In the genomic region with DNA sequence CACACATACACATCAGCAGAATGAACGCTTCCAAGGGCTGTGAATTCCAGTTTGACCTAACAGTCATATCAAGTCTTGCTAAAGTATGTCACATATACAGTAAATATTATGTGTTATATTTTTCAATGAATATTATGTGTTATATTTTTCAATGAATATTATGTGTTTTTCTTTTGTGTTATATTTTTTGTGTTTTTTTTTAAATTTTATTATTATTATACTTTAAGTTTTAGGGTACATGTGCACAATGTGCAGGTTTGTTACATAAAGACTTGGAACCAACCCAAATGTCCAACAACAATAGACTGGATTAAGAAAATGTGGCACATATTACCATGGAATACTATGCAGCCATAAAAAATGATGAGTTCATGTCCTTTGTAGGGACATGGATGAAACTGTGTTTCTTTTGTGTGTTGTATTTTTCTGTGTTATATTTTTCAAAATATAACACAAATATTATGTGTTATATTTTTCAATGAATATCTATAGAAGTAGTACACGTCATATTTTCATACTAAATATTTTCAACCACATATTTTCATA, we compare ENCODE assay signal across 23 cellular contexts. TPM values are rescaled to one million over a fixed set of nuclear protein-coding genes. Genes with fewer than 3 reads are reported as not detected.
DNase-seq lines count a peak whose midpoint lies in the region; ATAC-seq, FAIRE-seq and TF ChIP-seq lines count a peak whose summit lies in the region.
"Had no signal": no experiment of that assay in that cellular context is flagged by ENCODE, and none has a peak within 500 bp of the region (broad histone marks: within the 10 kb centered on the region; RNA-seq: fewer than 3 reads in every experiment).

No MANE protein-coding gene starts in this region.

- H3K27me3 Mint-ChIP-seq in WTC11 (ENCODE audit: low read depth), result 0 out of 2 replicates have a peak, but pooled peaks cover 3% of the 10 kb centered on the region
- H3K27me3 Mint-ChIP-seq: CD4-positive, alpha-beta T cell; CD8-positive, alpha-beta memory T cell had no signal

- CTCF ChIA-PET in WTC11 (lab: Charles Lee), result no interaction called here

- DNase-seq in WTC11 (ENCODE audit: low spot score) (no peak), frontal cortex (ENCODE audit: low spot score in 2 of 2) (no peak), heart left ventricle (no peak)
- no peak for DNase-seq in effector CD4-positive, alpha-beta T cell
- DNase-seq: 8988T; ACHN; AML-193; BE2C; Calu3; CD4-positive, alpha-beta T cell; CD8-positive, alpha-beta memory T cell; DMS53; DMS79 treated with DMSO at 0.1 percent for 48 hours; GM23248; H7; HCEC 1CT had no signal

- peak; percentile 15 for FAIRE-seq in G401.6 (lab: Jason Lieb, UNC)
- FAIRE-seq in frontal cortex (lab: Jason Lieb, UNC), result peak; percentile 21
- FAIRE-seq: H1 had no signal

- TF ChIP-seq CTCF in WTC11 (IDR thresholded peaks at IDR 0.05) (no peak), heart left ventricle (IDR thresholded peaks at IDR 0.05) (no peak)

- TF ChIP-seq POLR2A in heart left ventricle (IDR thresholded peaks at IDR 0.05), result no peak

- ATAC-seq in WTC11, result no peak
- no peak for ATAC-seq in GM18867 (IDR thresholded peaks at IDR 0.05; ENCODE audit: unreplicated experiment)
- no peak for ATAC-seq in heart left ventricle
- ATAC-seq: A549, GM12878 had no signal

- no peaks in the 10 kb centered on the region for H3K4me1 Mint-ChIP-seq in WTC11
- H3K4me1 Mint-ChIP-seq: CD14-positive monocyte had no signal

- 98 to 100% (median 98%) methylated on average over 2 of the region's 2 CpGs for WGBS in heart left ventricle, 4 donors

- no peak overlapping the region for H3K27ac Mint-ChIP-seq in WTC11
- H3K27ac Mint-ChIP-seq: CD14-positive monocyte; CD4-positive, alpha-beta T cell had no signal

- no peak overlapping the region for H3K4me3 ChIP-seq in heart left ventricle
- H3K4me3 ChIP-seq: A549; BLaER1 treated with 17β-estradiol and CSF1 and Interleukin-3, amounts not matched to agents 10 nM and 100 nM; GM12878; GM23248 had no signal

- H3K27me3 ChIP-seq in heart left ventricle, result no peaks in the 10 kb centered on the region
- H3K27me3 ChIP-seq: BE2C; BLaER1 treated with 17β-estradiol and CSF1 and Interleukin-3, amounts not matched to agents 10 nM and 100 nM had no signal

- H3K36me3 Mint-ChIP-seq in WTC11, result no peaks in the 10 kb centered on the region

- no peaks in the 10 kb centered on the region for H3K9me3 Mint-ChIP-seq in WTC11
- H3K9me3 Mint-ChIP-seq: CD4-positive, alpha-beta T cell; CD8-positive, alpha-beta memory T cell had no signal

- no peak overlapping the region for H3K27ac ChIP-seq in heart left ventricle
- H3K27ac ChIP-seq: A549; BLaER1 treated with 17β-estradiol and CSF1 and Interleukin-3, amounts not matched to agents 10 nM and 100 nM; GM23248 had no signal

- H3K9me3 ChIP-seq in heart left ventricle, result no peaks in the 10 kb centered on the region
- H3K9me3 ChIP-seq: A549, BE2C had no signal

- POLR2A ChIA-PET in WTC11 (lab: Charles Lee), result interaction anchor here (1.0 kb wide), 1 partner anchor 14 kb away, joined by 3 read pairs; no protein-coding TSS in a partner anchor

- no peaks in the 10 kb centered on the region for H3K4me1 ChIP-seq in heart left ventricle
- H3K4me1 ChIP-seq: A549, BE2C had no signal

- H3K36me3 ChIP-seq in heart left ventricle, result peaks cover 0 to 35% (median 12%) of the 10 kb centered on the region in 9 donors
- H3K36me3 ChIP-seq: BE2C had no signal

- intact Hi-C loops in heart left ventricle (cut with DNase I), result no loop called here

- no peak overlapping the region for H3K4me3 Mint-ChIP-seq in WTC11
- H3K4me3 Mint-ChIP-seq: CD14-positive monocyte; CD4-positive, alpha-beta T cell; CD8-positive, alpha-beta memory T cell had no signal

TF ChIP-seq in WTC11, 78 proteins besides CTCF, POLR2A, EP300 and RAD21:
- TF ChIP-seq KAT7 (CRISPR knock-in tag; IDR thresholded peaks at IDR 0.05; ENCODE audit: borderline replicate concordance), result no peak
- TF ChIP-seq PRRX2 (CRISPR knock-in tag; IDR thresholded peaks at IDR 0.05), result no peak
- peak; percentile 93 for TF ChIP-seq HMGA2 (CRISPR knock-in tag; IDR thresholded peaks at IDR 0.05)
- TF ChIP-seq ZNF232 (CRISPR knock-in tag; IDR thresholded peaks at IDR 0.05), result no peak
- no peak for TF ChIP-seq ELF4 (CRISPR knock-in tag; IDR thresholded peaks at IDR 0.05; ENCODE audit: low read depth)
- TF ChIP-seq CBFB (CRISPR knock-in tag; IDR thresholded peaks at IDR 0.05; ENCODE audit: low read depth), result no peak
- no peak for TF ChIP-seq TCF7 (CRISPR knock-in tag; IDR thresholded peaks at IDR 0.05; ENCODE audit: low read depth)
- no peak for TF ChIP-seq ZNF423 (CRISPR knock-in tag; IDR thresholded peaks at IDR 0.05)

RNA-seq across cellular contexts. Expression of gene TTC13, which starts 35.5 kb away (rescaled TPM):
- total RNA-seq in WTC11 (2021) (4.4 to 7.0 TPM (median 6.2 TPM) in 3 replicates), frontal cortex (64.8 TPM), heart left ventricle (1 to 10 TPM; 5.8 to 9.6 (median 6.9) TPM)
- 1 to 10 TPM; 3.7 to 8.0 TPM for polyA plus RNA-seq in heart left ventricle

RNA-seq across cellular contexts. Expression of gene ARV1, which starts 35.8 kb away (rescaled TPM):
- total RNA-seq in WTC11 (2021) (9.1 to 9.7 TPM (median 9.5 TPM) in 3 replicates), frontal cortex (21.2 TPM), heart left ventricle (10 to 100 TPM; 16.3 to 24.8 (median 22.0) TPM)
- 10 to 100 TPM; 24.5 to 49.7 TPM for polyA plus RNA-seq in heart left ventricle
